ENCODE assay signal across 18 cellular contexts in the genomic region with DNA sequence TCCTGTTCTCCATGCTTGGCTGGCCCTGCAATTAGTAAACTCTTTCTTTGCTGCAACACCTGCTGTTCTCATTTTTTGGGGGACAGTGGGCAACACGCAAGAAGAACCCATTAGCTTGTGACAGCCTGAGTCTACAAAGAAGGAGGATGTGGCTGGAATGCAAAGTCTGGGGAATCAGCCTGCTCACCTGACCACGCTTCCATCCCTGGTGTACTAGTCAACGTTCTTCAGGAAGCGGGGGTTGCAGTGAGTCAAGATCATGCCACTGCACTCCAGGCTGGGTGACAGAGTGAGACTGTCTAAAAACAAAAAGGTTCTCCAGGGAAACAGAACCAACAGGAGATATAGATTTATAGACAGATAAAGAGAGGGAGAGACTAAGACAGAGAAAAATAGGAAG. TPM values are rescaled to one million over a fixed set of nuclear protein-coding genes. Genes with fewer than 3 reads are reported as not detected.
DNase-seq lines count a peak whose midpoint lies in the region; ATAC-seq and TF ChIP-seq lines count a peak whose summit lies in the region.
"Had no signal": no experiment of that assay in that cellular context is flagged by ENCODE, and none has a peak within 500 bp of the region (broad histone marks: within the 10 kb centered on the region; RNA-seq: fewer than 3 reads in every experiment).

No MANE protein-coding gene starts in this region.

- peaks cover 25% of the 10 kb centered on the region for H3K4me1 ChIP-seq in DOHH2 (ENCODE audit: control insufficient read depth, low read length)
- no peaks in the 10 kb centered on the region for H3K4me1 ChIP-seq in tibial nerve
- H3K4me1 ChIP-seq: gastroesophageal sphincter, neural progenitor cell had no signal

- no peak for TF ChIP-seq EP300 in tibial nerve (IDR thresholded peaks at IDR 0.05)

- H3K9me3 Mint-ChIP-seq in T-cell, result peaks cover 12 to 21% (median 12%) of the 10 kb centered on the region in 3 donors

- H3K9me3 ChIP-seq in DOHH2 (ENCODE audit: control insufficient read depth, insufficient read depth, low read length) (no peaks in the 10 kb centered on the region; the same call in 1 of the 2 replicates), tibial nerve (peaks cover 0 to 14% (median 0%) of the 10 kb centered on the region in 4 donors)

- H3K4me3 Mint-ChIP-seq in T-cell, result no peak overlapping the region
- H3K4me3 Mint-ChIP-seq: endodermal cell, immature natural killer cell, neural progenitor cell had no signal

- 79 to 80% methylated on average over 4 of the region's 4 CpGs for WGBS in tibial nerve, 2 donors

- H3K4me1 Mint-ChIP-seq in T-cell, result no peaks in the 10 kb centered on the region
- H3K4me1 Mint-ChIP-seq: endodermal cell, immature natural killer cell had no signal

- no peak overlapping the region for H3K4me3 ChIP-seq in DOHH2 (ENCODE audit: low read length)
- H3K4me3 ChIP-seq in tibial nerve, result no peak overlapping the region
- H3K4me3 ChIP-seq: gastroesophageal sphincter, neural progenitor cell had no signal

- H3K9me2 ChIP-seq in DOHH2 (replicated peaks; ENCODE audit: control insufficient read depth, low read length), result no peaks in the 10 kb centered on the region

- POLR2A ChIA-PET in T-cell (lab: Charles Lee), result no interaction called here

- TF ChIP-seq POLR2A in tibial nerve (IDR thresholded peaks at IDR 0.05), result no peak

- CTCF ChIA-PET in T-cell (lab: Charles Lee), result no interaction called here

- ATAC-seq in T-cell (replicated peaks in 1 of 4), result no peak
- ATAC-seq: gastroesophageal sphincter, sciatic nerve had no signal

- no peak overlapping the region; the same call in 1 of the 2 replicates for H3K27ac ChIP-seq in DOHH2 (ENCODE audit: low read depth, low read length)
- H3K27ac ChIP-seq in tibial nerve, result no peak overlapping the region
- H3K27ac ChIP-seq: gastroesophageal sphincter, neural progenitor cell, RWPE1 had no signal

- H3K27me3 ChIP-seq in DOHH2 (ENCODE audit: control insufficient read depth, low read length), result no peaks in the 10 kb centered on the region
- no peaks in the 10 kb centered on the region for H3K27me3 ChIP-seq in tibial nerve
- H3K27me3 ChIP-seq: gastroesophageal sphincter, neural progenitor cell had no signal

- peak; percentile 23 for DNase-seq in HS-5 (ENCODE audit: low read depth)
- peak; percentile 26 for DNase-seq in amniotic epithelial cell (ENCODE audit: low read depth)
- DNase-seq in kidney tubule cell (ENCODE audit: low spot score), result peak; percentile 95
- DNase-seq in stimulated activated CD4-positive, alpha-beta T cell treated with anti-CD3 and anti-CD28 coated beads, Interleukin-12 subunit alpha, Interleukin-12 subunit beta, amount 100 ng/mL, for 4 hours, result no peak
- DNase-seq in T-cell, result no peak
- no peak for DNase-seq in tibial nerve (ENCODE audit: low spot score in 2 of 2)
- DNase-seq: activated CD4-positive, CD25-positive, alpha-beta regulatory T cell treated with anti-CD3 and anti-CD28 coated beads, Interleukin-2, amount 50 U/mL, for 72 hours; activated naive CD4-positive, alpha-beta T cell treated with anti-CD3 and anti-CD28 coated beads, Interleukin-2, amount 50 U/mL, for 16 hours; endodermal cell; immature natural killer cell; NCI-H2029; stimulated activated CD4-positive, alpha-beta T cell treated with anti-CD3 and anti-CD28 coated beads, Interleukin-4, amount 100 ng/mL, for 4 hours had no signal

- no peak overlapping the region for H3K27ac Mint-ChIP-seq in T-cell
- H3K27ac Mint-ChIP-seq: endodermal cell, immature natural killer cell, neural progenitor cell had no signal

- peak overlapping the region; percentile 30; the same call in 1 of the 2 replicates for H3K4me2 ChIP-seq in DOHH2 (ENCODE audit: low read length)
- H3K4me2 ChIP-seq: neural progenitor cell had no signal

- peaks cover 16 to 21% of the 10 kb centered on the region in 2 donors for H3K27me3 Mint-ChIP-seq in T-cell

- H4K20me1 ChIP-seq in DOHH2 (ENCODE audit: control insufficient read depth, insufficient read depth, low read depth, low read length), result no peaks in the 10 kb centered on the region

- TF ChIP-seq CTCF in DOHH2 (IDR thresholded peaks at IDR 0.05; ENCODE audit: low read depth, low read length, poor library complexity, severe bottlenecking) (no peak), tibial nerve (IDR thresholded peaks at IDR 0.05) (no peak)

- H3K36me3 Mint-ChIP-seq in T-cell, result no peaks in the 10 kb centered on the region
- H3K36me3 Mint-ChIP-seq: neural progenitor cell had no signal

- H3K79me2 ChIP-seq in DOHH2 (ENCODE audit: control insufficient read depth, low read length), result no peaks in the 10 kb centered on the region

- H3F3A ChIP-seq in DOHH2 (ENCODE audit: control insufficient read depth, insufficient read depth), result no peaks in the 10 kb centered on the region

- H3K36me3 ChIP-seq in DOHH2 (ENCODE audit: control insufficient read depth, low read length), result no peaks in the 10 kb centered on the region
- H3K36me3 ChIP-seq in tibial nerve, result no peaks in the 10 kb centered on the region
- H3K36me3 ChIP-seq: gastroesophageal sphincter, neural progenitor cell had no signal

RNA-seq across cellular contexts. Expression of a gene that starts 27.7 kb away (rescaled TPM):
- total RNA-seq in T-cell (not detected), tibial nerve (under 1 TPM in 3 of 4 donors, not detected in 1; under 0.01 to 0.87 (median 0.30) TPM)
- total RNA-seq: T-helper 1 cell treated with Interleukin-12 subunit alpha and Interleukin-12 subunit beta and Interleukin-4 antibody, amounts not matched to agents 30 ng/mL and 1 ng/mL, for 36 hours had no signal

Comparison
In these comparisons a context has a peak if more than half of its experiments do, and no peak if none do; other contexts are left out.
1. DNase-seq: peak in HS-5 (single experiment), amniotic epithelial cell (single experiment) and kidney tubule cell (single experiment); none in stimulated activated CD4-positive, alpha-beta T cell treated with anti-CD3 and anti-CD28 coated beads, Interleukin-12 subunit alpha, Interleukin-12 subunit beta, amount 100 ng/mL, for 4 hours (single experiment), T-cell (0 of 34) and tibial nerve (0 of 2).